7 cellular contexts compared by ENCODE assay signal in the genomic region with DNA sequence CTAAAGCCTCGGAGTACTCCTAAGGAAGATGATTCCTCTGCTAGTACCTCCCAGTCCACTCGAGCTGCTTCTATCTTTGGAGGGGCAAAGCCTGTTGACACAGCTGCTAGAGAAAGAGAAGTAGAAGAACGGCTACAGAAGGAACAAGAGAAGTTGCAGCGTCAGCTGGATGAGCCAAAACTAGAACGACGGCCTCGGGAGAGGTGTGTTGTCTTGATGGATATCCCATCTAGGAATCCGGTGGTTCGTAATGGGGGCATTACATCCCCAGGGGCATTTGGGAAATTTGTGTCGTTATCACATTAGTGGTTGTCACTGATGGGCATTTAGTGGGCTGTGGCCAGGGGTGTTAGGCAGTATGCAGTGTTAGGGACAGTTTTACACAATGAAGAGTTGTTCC. TPM values are rescaled to one million over a fixed set of nuclear protein-coding genes. Genes with fewer than 3 reads are reported as not detected.
DNase-seq lines count a peak whose midpoint lies in the region; ATAC-seq and TF ChIP-seq lines count a peak whose summit lies in the region.
"Not testable (repeated sequence)": the region's sequence is repeated elsewhere in the genome, so short reads cannot be mapped to it uniquely, and the experiment has no call there.

No MANE protein-coding gene starts in this region.

- H3K9me3 Mint-ChIP-seq in CD14-positive monocyte; activated CD4-positive, alpha-beta T cell treated with anti-CD3 and anti-CD28 coated beads for 36 hours (ENCODE audit: low read depth); activated T-helper 17 cell treated with anti-CD3 and anti-CD28 coated beads, Interleukin-2, amount 50 U/mL, for 72 hours; brain; endothelial cell (ENCODE audit: unreplicated experiment); natural killer cell treated with Interleukin-12 subunit alpha and Interleukin-12 subunit beta and Interleukin-15 and Interleukin-18, amount 100 ng/mL, for 72 hours: not testable (repeated sequence)

- not testable (repeated sequence) for H3K27me3 ChIP-seq in spleen (replicated peaks in 1 of 7)

- 60 to 91% (median 66%) methylated on average over 10 of the region's 10 CpGs for WGBS in spleen, 5 donors

- H3K27me3 Mint-ChIP-seq in CD14-positive monocyte (ENCODE audit: low read depth in 3 of 3); activated CD4-positive, alpha-beta T cell treated with anti-CD3 and anti-CD28 coated beads for 36 hours; activated T-helper 17 cell treated with anti-CD3 and anti-CD28 coated beads, Interleukin-2, amount 50 U/mL, for 72 hours; brain; endothelial cell (ENCODE audit: unreplicated experiment); natural killer cell treated with Interleukin-12 subunit alpha and Interleukin-12 subunit beta and Interleukin-15 and Interleukin-18, amount 100 ng/mL, for 72 hours: not testable (repeated sequence)

- TF ChIP-seq CTCF in CD14-positive monocyte (IDR thresholded peaks at IDR 0.05); brain (conservative IDR thresholded peaks at IDR 0.05); endothelial cell (IDR thresholded peaks at IDR 0.05; ENCODE audit: unreplicated experiment); spleen (IDR thresholded peaks at IDR 0.05 in 8 of 11, conservative IDR thresholded peaks at IDR 0.05 in 3 of 11): not testable (repeated sequence)

- H3K36me3 ChIP-seq in spleen, result peaks cover 10 to 100% (median 95%) of the 10 kb centered on the region in 6 donors

- not testable (repeated sequence) for DNase-seq in CD14-positive monocyte (ENCODE audit: low spot score); activated CD4-positive, alpha-beta T cell treated with anti-CD3 and anti-CD28 coated beads for 36 hours; endothelial cell (ENCODE audit: low spot score); natural killer cell treated with Interleukin-12 subunit alpha and Interleukin-12 subunit beta and Interleukin-15 and Interleukin-18, amount 100 ng/mL, for 72 hours (ENCODE audit: low spot score); spleen

- not testable (repeated sequence) for H3K4me3 ChIP-seq in spleen

- H3K36me3 Mint-ChIP-seq in CD14-positive monocyte (peaks cover 69 to 93% of the 10 kb centered on the region in 2 donors), brain (peaks cover 77% of the 10 kb centered on the region), endothelial cell (ENCODE audit: low read depth, unreplicated experiment) (peaks cover 46% of the 10 kb centered on the region)
- H3K36me3 Mint-ChIP-seq in activated CD4-positive, alpha-beta T cell treated with anti-CD3 and anti-CD28 coated beads for 36 hours (ENCODE audit: low read depth), result peaks cover 66% of the 10 kb centered on the region
- H3K36me3 Mint-ChIP-seq in activated T-helper 17 cell treated with anti-CD3 and anti-CD28 coated beads, Interleukin-2, amount 50 U/mL, for 72 hours (ENCODE audit: low read depth), result peaks cover 99% of the 10 kb centered on the region
- H3K36me3 Mint-ChIP-seq in natural killer cell treated with Interleukin-12 subunit alpha and Interleukin-12 subunit beta and Interleukin-15 and Interleukin-18, amount 100 ng/mL, for 72 hours, result peaks cover 44% of the 10 kb centered on the region

- ATAC-seq in activated CD4-positive, alpha-beta T cell treated with anti-CD3 and anti-CD28 coated beads for 36 hours; activated T-helper 17 cell treated with anti-CD3 and anti-CD28 coated beads, Interleukin-2, amount 50 U/mL, for 72 hours (replicated peaks); natural killer cell treated with Interleukin-12 subunit alpha and Interleukin-12 subunit beta and Interleukin-15 and Interleukin-18, amount 100 ng/mL, for 72 hours: not testable (repeated sequence)

- H3K27ac Mint-ChIP-seq in CD14-positive monocyte (peak overlapping the region in 6 of 7 donors; percentile 65 to 89 (median 82)), brain (peak overlapping the region in 3 of 5 experiments; percentile 11 to 79 (median 51)), endothelial cell (ENCODE audit: unreplicated experiment) (peak overlapping the region; percentile 20)
- H3K27ac Mint-ChIP-seq in activated CD4-positive, alpha-beta T cell treated with anti-CD3 and anti-CD28 coated beads for 36 hours, result peak overlapping the region; percentile 62
- H3K27ac Mint-ChIP-seq in activated T-helper 17 cell treated with anti-CD3 and anti-CD28 coated beads, Interleukin-2, amount 50 U/mL, for 72 hours, result peak overlapping the region; percentile 41
- H3K27ac Mint-ChIP-seq in natural killer cell treated with Interleukin-12 subunit alpha and Interleukin-12 subunit beta and Interleukin-15 and Interleukin-18, amount 100 ng/mL, for 72 hours, result peak overlapping the region; percentile 27 to 41

- peak overlapping the region in 6 of 8 donors; percentile 15 to 50 (median 32) for H3K27ac ChIP-seq in spleen

- peaks cover 9 to 30% (median 15%) of the 10 kb centered on the region in 6 donors for H3K4me1 ChIP-seq in spleen

- not testable (repeated sequence) for TF ChIP-seq POLR2A in spleen (IDR thresholded peaks at IDR 0.05)

- POLR2A ChIA-PET in activated CD4-positive, alpha-beta T cell treated with anti-CD3 and anti-CD28 coated beads for 36 hours (lab: Charles Lee), result interaction anchor here (0.6 kb wide), 1 partner anchor 227 kb away, joined by 6 read pairs; no protein-coding TSS in a partner anchor

- CTCF ChIA-PET in activated CD4-positive, alpha-beta T cell treated with anti-CD3 and anti-CD28 coated beads for 36 hours (lab: Charles Lee), result interaction anchor here (1.0 to 1.3 kb wide), 3 partner anchors 10 to 23 kb away, joined by 4 to 5 read pairs (median 4); no protein-coding TSS in a partner anchor

- H3K9me3 ChIP-seq in spleen, result not testable (repeated sequence)

- H3K4me3 Mint-ChIP-seq in CD14-positive monocyte (peak overlapping the region in 1 of 2 donors; percentile 40), endothelial cell (ENCODE audit: unreplicated experiment) (peak overlapping the region; percentile 28)
- not testable (repeated sequence) for H3K4me3 Mint-ChIP-seq in activated CD4-positive, alpha-beta T cell treated with anti-CD3 and anti-CD28 coated beads for 36 hours; activated T-helper 17 cell treated with anti-CD3 and anti-CD28 coated beads, Interleukin-2, amount 50 U/mL, for 72 hours; brain; natural killer cell treated with Interleukin-12 subunit alpha and Interleukin-12 subunit beta and Interleukin-15 and Interleukin-18, amount 100 ng/mL, for 72 hours

- intact Hi-C loops in CD14-positive monocyte (cut with micrococcal nuclease); activated CD4-positive, alpha-beta T cell treated with anti-CD3 and anti-CD28 coated beads for 36 hours (cut with DNase I, micrococcal nuclease); spleen (cut with DNase I; ENCODE audit: low total_unique reads): not testable (repeated sequence)

- H3K4me1 Mint-ChIP-seq in CD14-positive monocyte (peaks cover 16% of the 10 kb centered on the region), endothelial cell (ENCODE audit: unreplicated experiment) (peaks cover 16% of the 10 kb centered on the region)
- H3K4me1 Mint-ChIP-seq in activated CD4-positive, alpha-beta T cell treated with anti-CD3 and anti-CD28 coated beads for 36 hours; brain; natural killer cell treated with Interleukin-12 subunit alpha and Interleukin-12 subunit beta and Interleukin-15 and Interleukin-18, amount 100 ng/mL, for 72 hours (ENCODE audit: low read depth in 2 of 2): not testable (repeated sequence)
- H3K4me1 Mint-ChIP-seq in activated T-helper 17 cell treated with anti-CD3 and anti-CD28 coated beads, Interleukin-2, amount 50 U/mL, for 72 hours, result peaks cover 27% of the 10 kb centered on the region

RNA-seq across cellular contexts. Expression of a gene that starts 16.0 kb away (rescaled TPM):
- polyA plus RNA-seq in CD14-positive monocyte (under 1 TPM; 0.36 to 0.43 TPM), brain (ENCODE audit: insufficient read depth, low read depth, low replicate concordance) (32.4 TPM), spleen (100 to 1,000 TPM in 1 of 3 donors, 10 to 100 TPM in 2; 36.6 to 159 (median 67.5) TPM)
- 1 to 10 TPM in 1 of 2 experiments, under 1 TPM in 1; 0.77 to 2.4 TPM for total RNA-seq in activated CD4-positive, alpha-beta T cell treated with anti-CD3 and anti-CD28 coated beads for 36 hours
- total RNA-seq in activated T-helper 17 cell treated with anti-CD3 and anti-CD28 coated beads, Interleukin-2, amount 50 U/mL, for 72 hours, result 1 to 10 TPM in 1 of 2 donors, under 1 TPM in 1; 0.69 to 4.6 TPM
- total RNA-seq in endothelial cell (ENCODE audit: unreplicated experiment) (112 TPM), spleen (100 to 1,000 TPM in 6 of 7 donors, 10 to 100 TPM in 1; 72.4 to 301 (median 170) TPM)
- total RNA-seq in natural killer cell treated with Interleukin-12 subunit alpha and Interleukin-12 subunit beta and Interleukin-15 and Interleukin-18, amount 100 ng/mL, for 72 hours, result 1 to 10 TPM; 2.4 to 2.8 TPM

RNA-seq across cellular contexts. Expression of a gene that starts 27.6 kb away (rescaled TPM):
- polyA plus RNA-seq in CD14-positive monocyte (10 to 100 TPM; 41.2 to 58.6 TPM), brain (ENCODE audit: insufficient read depth, low read depth, low replicate concordance) (216 TPM), spleen (100 to 1,000 TPM; 105 to 132 (median 119) TPM)
- total RNA-seq in activated CD4-positive, alpha-beta T cell treated with anti-CD3 and anti-CD28 coated beads for 36 hours, result 100 to 1,000 TPM; 698 to 781 TPM
- 100 to 1,000 TPM; 536 to 964 TPM for total RNA-seq in activated T-helper 17 cell treated with anti-CD3 and anti-CD28 coated beads, Interleukin-2, amount 50 U/mL, for 72 hours
- total RNA-seq in endothelial cell (ENCODE audit: unreplicated experiment) (629 TPM), spleen (100 to 1,000 TPM; 379 to 490 (median 468) TPM)
- 100 to 1,000 TPM; 340 to 372 TPM for total RNA-seq in natural killer cell treated with Interleukin-12 subunit alpha and Interleukin-12 subunit beta and Interleukin-15 and Interleukin-18, amount 100 ng/mL, for 72 hours

RNA-seq across cellular contexts. Expression of a gene that starts 45.4 kb away (rescaled TPM):
- 10 to 100 TPM; 21.8 to 26.9 TPM for polyA plus RNA-seq in CD14-positive monocyte
- 10 to 100 TPM; 13.7 to 18.2 TPM for total RNA-seq in activated CD4-positive, alpha-beta T cell treated with anti-CD3 and anti-CD28 coated beads for 36 hours
- 10 to 100 TPM; 25.4 to 28.8 TPM for total RNA-seq in activated T-helper 17 cell treated with anti-CD3 and anti-CD28 coated beads, Interleukin-2, amount 50 U/mL, for 72 hours
- polyA plus RNA-seq in brain (ENCODE audit: insufficient read depth, low read depth, low replicate concordance), result 77.1 TPM
- total RNA-seq in endothelial cell (ENCODE audit: unreplicated experiment), result 10.5 TPM
- 10 to 100 TPM; 56.5 to 60.3 TPM for total RNA-seq in natural killer cell treated with Interleukin-12 subunit alpha and Interleukin-12 subunit beta and Interleukin-15 and Interleukin-18, amount 100 ng/mL, for 72 hours
- 10 to 100 TPM; 29.2 to 44.5 (median 36.4) TPM for total RNA-seq in spleen
- polyA plus RNA-seq in spleen, result 10 to 100 TPM; 10.8 to 31.0 (median 15.9) TPM

Comparison
In these comparisons a context has a peak if more than half of its experiments do, and no peak if none do; other contexts are left out.
1. H3K27ac Mint-ChIP-seq: peak in every context shown above with its lines; median percentile 82 in CD14-positive monocyte; 62 in activated CD4-positive, alpha-beta T cell treated with anti-CD3 and anti-CD28 coated beads for 36 hours; 51 in brain; 41 in activated T-helper 17 cell treated with anti-CD3 and anti-CD28 coated beads, Interleukin-2, amount 50 U/mL, for 72 hours; 34 in natural killer cell treated with Interleukin-12 subunit alpha and Interleukin-12 subunit beta and Interleukin-15 and Interleukin-18, amount 100 ng/mL, for 72 hours; 20 in endothelial cell.
2. RNA of a gene that starts 16.0 kb away (total RNA-seq): 72.4 to 301 TPM in spleen and 112 TPM in endothelial cell (single experiment); 0.69 to 4.6 TPM in activated T-helper 17 cell treated with anti-CD3 and anti-CD28 coated beads, Interleukin-2, amount 50 U/mL, for 72 hours, 2.4 to 2.8 TPM in natural killer cell treated with Interleukin-12 subunit alpha and Interleukin-12 subunit beta and Interleukin-15 and Interleukin-18, amount 100 ng/mL, for 72 hours and 0.77 to 2.4 TPM in activated CD4-positive, alpha-beta T cell treated with anti-CD3 and anti-CD28 coated beads for 36 hours; every median in the first group is over 10 times any median in the second.